In genomic region chr2:38978908-38979307, GRCh38 we compare ENCODE assay signal across 1 cellular context.
TF ChIP-seq lines count a peak whose summit lies in the region.

No MANE protein-coding gene starts in this region.

TF ChIP-seq in K562, 482 proteins besides CTCF, POLR2A, EP300 and RAD21:
- TF ChIP-seq RAD51 (IDR thresholded peaks at IDR 0.05; ENCODE audit: borderline replicate concordance, low read depth), result no peak
- TF ChIP-seq ZBTB11 (CRISPR knock-in tag; IDR thresholded peaks at IDR 0.05), result no peak
- TF ChIP-seq CCAR2 (IDR thresholded peaks at IDR 0.05; ENCODE audit: low read depth, low read length), result no peak
- TF ChIP-seq HINFP (tag; conservative IDR thresholded peaks at IDR 0.05; ENCODE audit: low read depth), result no peak
- no peak for TF ChIP-seq TEAD1 (CRISPR knock-in tag; IDR thresholded peaks at IDR 0.05)
- no peak for TF ChIP-seq ELK3 (CRISPR knock-in tag; IDR thresholded peaks at IDR 0.05)
- no peak for TF ChIP-seq TGIF2 (CRISPR knock-in tag; IDR thresholded peaks at IDR 0.05)
- no peak for TF ChIP-seq ZNF239 (CRISPR knock-in tag; IDR thresholded peaks at IDR 0.05)
- no peak for TF ChIP-seq ETV6 (IDR thresholded peaks at IDR 0.05; ENCODE audit: borderline replicate concordance in 1 of 2, low read depth in 2 of 2, low read length in 1 of 2)
- TF ChIP-seq ETV6 (CRISPR knock-in tag; IDR thresholded peaks at IDR 0.05; ENCODE audit: borderline replicate concordance), result no peak
- no peak for TF ChIP-seq SRSF1 (IDR thresholded peaks at IDR 0.05; ENCODE audit: low read depth, low read length)
- TF ChIP-seq ZNF740 (CRISPR knock-in tag; IDR thresholded peaks at IDR 0.05), result no peak
- no peak for TF ChIP-seq ZNF740 (tag; IDR thresholded peaks at IDR 0.05)
- TF ChIP-seq GTF2B (IDR thresholded peaks at IDR 0.05; ENCODE audit: extremely low read depth, insufficient read length), result no peak
- no peak for TF ChIP-seq JUND (IDR thresholded peaks at IDR 0.05; ENCODE audit: borderline replicate concordance, low read depth, low read length)
- no peak for TF ChIP-seq JUND (tag; IDR thresholded peaks at IDR 0.05; ENCODE audit: borderline replicate concordance, low read depth, low read length)
- TF ChIP-seq DDX20 (tag; IDR thresholded peaks at IDR 0.05; ENCODE audit: low read depth), result no peak
- TF ChIP-seq HDAC3 (IDR thresholded peaks at IDR 0.05; ENCODE audit: borderline replicate concordance, partially characterized antibody), result no peak
- TF ChIP-seq ARID3A (IDR thresholded peaks at IDR 0.05; ENCODE audit: borderline replicate concordance, low read depth, low read length), result no peak
- no peak for TF ChIP-seq KDM5B (IDR thresholded peaks at IDR 0.05; ENCODE audit: insufficient replicate concordance, low read depth, low read length)
- no peak for TF ChIP-seq ZC3H4 (CRISPR knock-in tag; IDR thresholded peaks at IDR 0.05; ENCODE audit: borderline replicate concordance)
- TF ChIP-seq FOXP4 (CRISPR knock-in tag; IDR thresholded peaks at IDR 0.05; ENCODE audit: borderline replicate concordance), result no peak
- TF ChIP-seq ZNF696 (CRISPR knock-in tag; conservative IDR thresholded peaks at IDR 0.05), result no peak
